18 cellular contexts compared by ENCODE assay signal in genomic region chr11:48104562-48104924, GRCh38.
A peak's percentile ranks its signal among the peaks of the same experiment; 100 is the strongest.
DNase-seq lines count a peak whose midpoint lies in the region; ATAC-seq and TF ChIP-seq lines count a peak whose summit lies in the region.
"Had no signal": no experiment of that assay in that cellular context is flagged by ENCODE, and none has a peak within 500 bp of the region (broad histone marks: within the 10 kb centered on the region; RNA-seq: fewer than 3 reads in every experiment).

No MANE protein-coding gene starts in this region.

- peaks cover 4% of the 10 kb centered on the region for H3K4me1 ChIP-seq in colonic mucosa
- H3K4me1 ChIP-seq in vagina = peaks cover 24% of the 10 kb centered on the region

- H3K9ac ChIP-seq in colonic mucosa (ENCODE audit: low read depth in 2 of 2, low read length in 2 of 2) = peak overlapping the region in 1 of 2 donors; percentile 57

- H3K27me3 ChIP-seq in colonic mucosa = no peaks in the 10 kb centered on the region
- no peaks in the 10 kb centered on the region for H3K27me3 ChIP-seq in vagina
- H3K27me3 ChIP-seq: testis had no signal

- intact Hi-C loops in colonic mucosa (cut with DNase I) (loop anchor here (10.0 kb wide), 1 partner anchor 140 kb away; no protein-coding TSS in a partner anchor), vagina (cut with DNase I) (loop anchor here (10.0 kb wide), 2 partner anchors 70 to 140 kb away; no protein-coding TSS in a partner anchor)

- TF ChIP-seq POLR2A in vagina (IDR thresholded peaks at IDR 0.05) = no peak
- TF ChIP-seq POLR2A in erythroblast (IDR thresholded peaks at IDR 0.05; ENCODE audit: low read length) = no peak

- no peak for ATAC-seq in activated naive CD8-positive, alpha-beta T cell treated with anti-CD3 and anti-CD28 coated beads, Interleukin-2, amount 50 U/mL, for 24 hours
- ATAC-seq: activated CD8-positive, alpha-beta T cell treated with anti-CD3 and anti-CD28 coated beads, Interleukin-2, amount 10 ng/mL, durations not matched to agents 7 days and 5 days; esophagus mucosa had no signal

- no peak overlapping the region for H3K4me3 Mint-ChIP-seq in activated naive CD8-positive, alpha-beta T cell treated with anti-CD3 and anti-CD28 coated beads, Interleukin-2, amount 50 U/mL, for 24 hours
- H3K4me3 Mint-ChIP-seq in activated naive CD8-positive, alpha-beta T cell treated with anti-CD3 and anti-CD28 coated beads for 36 hours = no peak overlapping the region
- H3K4me3 Mint-ChIP-seq in nephron = no peak overlapping the region
- H3K4me3 Mint-ChIP-seq: activated CD8-positive, alpha-beta T cell treated with anti-CD3 and anti-CD28 coated beads, Interleukin-2, amount 10 ng/mL, durations not matched to agents 7 days and 5 days; CD8-positive, alpha-beta memory T cell; nephron progenitor cell had no signal

- no peaks in the 10 kb centered on the region for H3K9me3 Mint-ChIP-seq in activated naive CD8-positive, alpha-beta T cell treated with anti-CD3 and anti-CD28 coated beads, Interleukin-2, amount 50 U/mL, for 24 hours
- no peaks in the 10 kb centered on the region for H3K9me3 Mint-ChIP-seq in activated naive CD8-positive, alpha-beta T cell treated with anti-CD3 and anti-CD28 coated beads for 36 hours
- H3K9me3 Mint-ChIP-seq in nephron = no peaks in the 10 kb centered on the region
- H3K9me3 Mint-ChIP-seq: CD8-positive, alpha-beta memory T cell; nephron progenitor cell had no signal

- no peaks in the 10 kb centered on the region for H3K36me3 Mint-ChIP-seq in activated naive CD8-positive, alpha-beta T cell treated with anti-CD3 and anti-CD28 coated beads, Interleukin-2, amount 50 U/mL, for 24 hours (ENCODE audit: low read depth)
- H3K36me3 Mint-ChIP-seq in activated naive CD8-positive, alpha-beta T cell treated with anti-CD3 and anti-CD28 coated beads for 36 hours = no peaks in the 10 kb centered on the region
- H3K36me3 Mint-ChIP-seq in nephron (ENCODE audit: low read depth) = no peaks in the 10 kb centered on the region

- H3K4me3 ChIP-seq in colonic mucosa (no peak overlapping the region), vagina (no peak overlapping the region)
- H3K4me3 ChIP-seq: testis had no signal

- H3K36me3 ChIP-seq in colonic mucosa = no peaks in the 10 kb centered on the region
- H3K36me3 ChIP-seq in vagina = no peaks in the 10 kb centered on the region

- H3K4me1 Mint-ChIP-seq in activated naive CD8-positive, alpha-beta T cell treated with anti-CD3 and anti-CD28 coated beads, Interleukin-2, amount 50 U/mL, for 24 hours = peaks cover 80% of the 10 kb centered on the region
- peaks cover 45% of the 10 kb centered on the region for H3K4me1 Mint-ChIP-seq in activated naive CD8-positive, alpha-beta T cell treated with anti-CD3 and anti-CD28 coated beads for 36 hours
- peaks cover 29% of the 10 kb centered on the region for H3K4me1 Mint-ChIP-seq in nephron

- H3K9me3 ChIP-seq in colonic mucosa = no peaks in the 10 kb centered on the region
- no peaks in the 10 kb centered on the region for H3K9me3 ChIP-seq in vagina
- H3K9me3 ChIP-seq: testis had no signal

- TF ChIP-seq CTCF in colonic mucosa (IDR thresholded peaks at IDR 0.05) (no peak), nephron (IDR thresholded peaks at IDR 0.05; ENCODE audit: unreplicated experiment in 3 of 3) (no peak), vagina (IDR thresholded peaks at IDR 0.05) (no peak)

- DNase-seq in activated naive CD8-positive, alpha-beta T cell treated with anti-CD3 and anti-CD28 coated beads, Interleukin-2, amount 50 U/mL, for 24 hours = no peak
- no peak for DNase-seq in activated naive CD8-positive, alpha-beta T cell treated with anti-CD3 and anti-CD28 coated beads for 36 hours
- no peak for DNase-seq in colonic mucosa
- DNase-seq in vagina (ENCODE audit: extremely low spot score in 2 of 2) = peak; percentile 56 to 82
- no peak for DNase-seq in erythroblast (lab: John Stamatoyannopoulos, UW)
- no peak for DNase-seq in middle frontal gyrus (ENCODE audit: extremely low spot score, low spot score)
- no peak for DNase-seq in NOMO-1 treated with dmso at 0.1 percent for 144 hours (lab: John Stamatoyannopoulos, UW; ENCODE audit: unreplicated experiment)
- DNase-seq: activated CD8-positive, alpha-beta T cell treated with anti-CD3 and anti-CD28 coated beads, Interleukin-2, amount 10 ng/mL, durations not matched to agents 7 days and 5 days; activated effector memory CD4-positive, alpha-beta T cell treated with anti-CD3 and anti-CD28 coated beads, Interleukin-2, amount 50 U/mL, for 16 hours; aorta; CD8-positive, alpha-beta memory T cell; NCI-H2107; NCI-H774; nephron progenitor cell; stimulated activated CD4-positive, alpha-beta T cell treated with anti-CD3 and anti-CD28 coated beads, Interleukin-1b, Interleukin-23, amount 100 ng/mL, for 48 hours; testis had no signal

- H3K27ac Mint-ChIP-seq in activated naive CD8-positive, alpha-beta T cell treated with anti-CD3 and anti-CD28 coated beads, Interleukin-2, amount 50 U/mL, for 24 hours = peak overlapping the region; percentile 58
- H3K27ac Mint-ChIP-seq in activated naive CD8-positive, alpha-beta T cell treated with anti-CD3 and anti-CD28 coated beads for 36 hours = no peak overlapping the region
- H3K27ac Mint-ChIP-seq in nephron = peak overlapping the region; percentile 63 to 86 (median 85)
- H3K27ac Mint-ChIP-seq: nephron progenitor cell had no signal

- H3K27me3 Mint-ChIP-seq in activated naive CD8-positive, alpha-beta T cell treated with anti-CD3 and anti-CD28 coated beads, Interleukin-2, amount 50 U/mL, for 24 hours = no peaks in the 10 kb centered on the region
- no peaks in the 10 kb centered on the region for H3K27me3 Mint-ChIP-seq in activated naive CD8-positive, alpha-beta T cell treated with anti-CD3 and anti-CD28 coated beads for 36 hours
- peaks cover 15% of the 10 kb centered on the region for H3K27me3 Mint-ChIP-seq in nephron (ENCODE audit: low read depth)
- H3K27me3 Mint-ChIP-seq: CD8-positive, alpha-beta memory T cell had no signal

- H3K27ac ChIP-seq in colonic mucosa = peak overlapping the region; percentile 53
- no peak overlapping the region for H3K27ac ChIP-seq in vagina
- H3K27ac ChIP-seq: testis had no signal

Comparison
In these comparisons a context has a peak if more than half of its experiments do, and no peak if none do; other contexts are left out.
1. DNase-seq: peak in vagina (2 of 2); none in activated naive CD8-positive, alpha-beta T cell treated with anti-CD3 and anti-CD28 coated beads, Interleukin-2, amount 50 U/mL, for 24 hours (single experiment), activated naive CD8-positive, alpha-beta T cell treated with anti-CD3 and anti-CD28 coated beads for 36 hours (single experiment), colonic mucosa (single experiment), erythroblast (0 of 2), middle frontal gyrus (single experiment) and NOMO-1 treated with dmso at 0.1 percent for 144 hours (single experiment).